ENCODE assay signal across 7 cellular contexts in the genomic region with DNA sequence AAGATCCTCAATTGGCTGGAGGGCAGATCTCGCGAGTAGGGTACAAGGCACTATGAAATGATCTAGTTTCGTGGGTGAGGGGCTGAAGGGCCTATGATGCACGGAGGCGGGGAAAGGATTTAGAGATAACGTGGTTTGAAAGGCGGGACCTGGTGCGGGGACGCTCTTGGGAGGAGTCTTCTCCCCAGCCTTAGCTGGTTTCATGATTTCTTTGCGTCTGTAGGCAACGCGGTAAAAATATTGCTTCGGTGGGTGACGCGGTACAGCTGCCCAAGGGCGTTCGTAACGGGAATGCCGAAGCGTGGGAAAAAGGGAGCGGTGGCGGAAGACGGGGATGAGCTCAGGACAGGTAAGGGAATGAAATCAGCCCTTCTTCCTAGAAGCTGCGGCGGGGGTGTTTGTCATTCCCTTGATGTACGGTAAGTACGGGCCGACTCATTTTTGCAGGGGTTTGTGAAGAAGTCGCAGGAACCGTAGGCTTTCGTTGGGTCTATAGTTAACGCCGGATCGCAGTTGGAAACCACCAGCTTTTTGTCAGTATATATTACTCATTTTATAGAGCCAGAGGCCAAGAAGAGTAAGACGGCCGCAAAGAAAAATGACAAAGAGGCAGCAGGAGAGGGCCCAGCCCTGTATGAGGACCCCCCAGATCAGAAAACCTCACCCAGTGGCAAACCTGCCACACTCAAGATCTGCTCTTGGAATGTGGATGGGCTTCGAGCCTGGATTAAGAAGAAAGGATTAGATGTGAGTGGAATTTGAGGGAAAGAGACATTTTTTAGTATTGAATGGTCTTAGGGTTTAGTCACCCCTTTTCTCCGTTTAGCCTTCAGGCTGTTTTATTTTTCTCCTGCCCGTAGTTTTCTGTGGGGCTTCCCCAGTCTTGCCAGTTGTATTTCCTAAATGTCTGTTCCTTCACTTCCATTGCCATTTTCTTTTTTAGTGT. TPM values are rescaled to one million over a fixed set of nuclear protein-coding genes. Genes with fewer than 3 reads are reported as not detected.
A peak's percentile ranks its signal among the peaks of the same experiment; 100 is the strongest.
DNase-seq lines count a peak whose midpoint lies in the region; ATAC-seq, FAIRE-seq and TF ChIP-seq lines count a peak whose summit lies in the region.

No MANE protein-coding gene starts in this region.

- H3K27ac Mint-ChIP-seq in naive B cell: no peak overlapping the region

- TF ChIP-seq RAD21 in H1 (IDR thresholded peaks at IDR 0.05 in 1 of 2, conservative IDR thresholded peaks at IDR 0.05 in 1 of 2; ENCODE audit: low read depth in 2 of 2, low read length in 2 of 2): no peak

- H3K27me3 Mint-ChIP-seq in naive B cell: no peaks in the 10 kb centered on the region

- peaks cover 23 to 43% (median 24%) of the 10 kb centered on the region in 3 donors for H3K4me1 Mint-ChIP-seq in naive B cell

- DNase-seq in EH (ENCODE audit: low read depth) (peak; percentile 89), Panc1 (ENCODE audit: low read depth, low spot score) (no peak), H1 (ENCODE audit: low read depth in 1 of 2, low spot score in 2 of 2) (no peak), naive B cell (no peak), GM10266 (ENCODE audit: extremely low spot score) (no peak)

- 5% methylated on average over 39 of the region's 39 CpGs; no CpG with 5 or more reads in 1 of the 2 experiments for WGBS in H1 (ENCODE audit: extremely low coverage in 1 of 2, insufficient coverage in 1 of 2, insufficient read length in 1 of 2, insufficient replicate concordance in 2 of 2, low coverage in 1 of 2, low lambda C conversion rate in 2 of 2, missing lambda C conversion rate in 1 of 2), 2 experiments

- peak overlapping the region; percentile 1 for H4K5ac ChIP-seq in H1 (ENCODE audit: insufficient read length, low read depth, low read length)

- ATAC-seq in GM19328 (IDR thresholded peaks at IDR 0.05; ENCODE audit: unreplicated experiment) (peak; percentile 46), HG03342 (IDR thresholded peaks at IDR 0.05; ENCODE audit: unreplicated experiment) (peak; percentile 52), Panc1 (peak; percentile 81), naive B cell (ENCODE audit: low read depth in 2 of 2) (peak; percentile 49 to 59)

- H4K8ac ChIP-seq in H1 (ENCODE audit: extremely low read depth, insufficient read depth, low read length): peak overlapping the region; percentile 86; the same call in 1 of the 2 replicates

- H2BK12ac ChIP-seq in H1 (ENCODE audit: low read depth, low read length): no peak overlapping the region; the same call in 1 of the 2 replicates

- H3K4me3 ChIP-seq in Panc1 (ENCODE audit: low read depth in 2 of 2, low read length in 2 of 2) (peak overlapping the region; percentile 86 to 93), H1 (ENCODE audit: extremely low read depth in 1 of 4, insufficient read depth in 2 of 4, low read depth in 3 of 4, low read length in 4 of 4) (peak overlapping the region; percentile 86 to 95 (median 90))

- no peak for FAIRE-seq in H1 (lab: Jason Lieb, UNC)

- no peak overlapping the region for H2BK120ac ChIP-seq in H1 (replicated peaks; ENCODE audit: low read depth, low read length)

- H3K23me2 ChIP-seq in H1 (ENCODE audit: low read depth, low read length): peaks cover 11% of the 10 kb centered on the region

- peaks cover 13 to 28% of the 10 kb centered on the region in 2 donors for H3K36me3 Mint-ChIP-seq in naive B cell

- H3K18ac ChIP-seq in H1 (ENCODE audit: extremely low read depth, low read length): peak overlapping the region; percentile 84; the same call in 1 of the 2 replicates

- H4K91ac ChIP-seq in H1 (replicated peaks; ENCODE audit: insufficient read length, low read length): peak overlapping the region; percentile 46

- TF ChIP-seq CTCF in Panc1 (IDR thresholded peaks at IDR 0.05) (no peak), H1 (IDR thresholded peaks at IDR 0.05; ENCODE audit: control extremely low read depth in 1 of 3, insufficient read depth in 1 of 3, low read depth in 1 of 3, low read length in 3 of 3) (no peak), GM10266 (IDR thresholded peaks at IDR 0.05; ENCODE audit: control insufficient read depth, insufficient read depth, low read depth, missing control alignments) (no peak)

- TF ChIP-seq EP300 in H1 (IDR thresholded peaks at IDR 0.05; ENCODE audit: borderline replicate concordance in 1 of 2, low read depth in 2 of 2, low read length in 2 of 2): no peak

- peak overlapping the region; percentile 96 to 100 (median 98) for H3K9ac ChIP-seq in H1 (replicated peaks in 1 of 4; ENCODE audit: extremely low read depth in 1 of 4, low read depth in 3 of 4, low read length in 3 of 4)

- no peak overlapping the region for H2BK15ac ChIP-seq in H1 (ENCODE audit: low read length)

- H3K27ac ChIP-seq in Panc1 (ENCODE audit: low read length) (peak overlapping the region; percentile 97), H1 (ENCODE audit: low read depth, low read length) (peak overlapping the region; percentile 99)

- H2BK5ac ChIP-seq in H1 (ENCODE audit: low read depth, low read length): peak overlapping the region; percentile 100

- POLR2A ChIA-PET in Panc1 (lab: Charles Lee): interaction anchor here (0.5 to 1.4 kb wide), 4 partner anchors 9 to 170 kb away, joined by 3 to 32 read pairs (median 4); a partner anchor contains a TSS
- POLR2A ChIA-PET in H1 (lab: Charles Lee; ENCODE audit: partially characterized antibody): interaction anchor here (0.5 to 5.5 kb wide), 45 partner anchors 9 to 545 kb away, joined by 3 to 88 read pairs (median 4); a partner anchor contains a TSS

- peak overlapping the region; percentile 74 to 79 for H3K4me2 ChIP-seq in H1 (ENCODE audit: insufficient read depth in 1 of 2, low read depth in 2 of 2, low read length in 2 of 2)

- H3K36me3 ChIP-seq in Panc1 (ENCODE audit: control insufficient read depth, insufficient read depth, low read length): peaks cover 18% of the 10 kb centered on the region
- H3K36me3 ChIP-seq in H1 (ENCODE audit: control insufficient read depth in 2 of 4, insufficient read depth in 4 of 4, low read length in 3 of 4): peaks cover 24 to 57% (median 39%) of the 10 kb centered on the region in 4 experiments

- no peak overlapping the region for H2BK20ac ChIP-seq in H1 (ENCODE audit: low read length)

- TF ChIP-seq POLR2A in H1 (IDR thresholded peaks at IDR 0.05; ENCODE audit: control extremely low read depth in 1 of 2, low read depth in 2 of 2, low read length in 2 of 2): peak; percentile 7 to 22

- H3K4me1 ChIP-seq in Panc1 (ENCODE audit: control insufficient read depth, insufficient read depth, low read length) (peaks cover 33% of the 10 kb centered on the region), H1 (replicated peaks in 1 of 4; ENCODE audit: control insufficient read depth in 3 of 4, insufficient read depth in 4 of 4, low read length in 3 of 4) (peaks cover 0 to 10% (median 1%) of the 10 kb centered on the region in 4 experiments; a peak in 4 of 7 replicates)

- no peak overlapping the region; the same call in 1 of the 2 replicates for H2AFZ ChIP-seq in H1 (ENCODE audit: low read length)

- CTCF ChIA-PET in Panc1 (lab: Charles Lee): interaction anchor here (0.6 kb wide), 1 partner anchor 87 kb away, joined by 5 read pairs; no protein-coding TSS in a partner anchor
- CTCF ChIA-PET in H1 (lab: Charles Lee; ENCODE audit: partially characterized antibody): interaction anchor here (0.5 to 3.7 kb wide), 9 partner anchors 9 to 151 kb away, joined by 3 to 9 read pairs (median 3); a partner anchor contains a TSS

- peak overlapping the region; percentile 94; the same call in 1 of the 2 replicates for H2AK5ac ChIP-seq in H1 (ENCODE audit: low read depth, low read length)

- no peak overlapping the region for H3K4me3 Mint-ChIP-seq in naive B cell

- BruUV-seq in Panc1 (replicated peaks; lab: Mats Ljungman, UMichigan): TSS peak; percentile 97

- peak overlapping the region; percentile 24 for H3K56ac ChIP-seq in H1 (replicated peaks; ENCODE audit: insufficient read length, low read depth, low read length)

- H3K14ac ChIP-seq in H1 (ENCODE audit: insufficient read length): no peak overlapping the region

- H3K23ac ChIP-seq in H1 (ENCODE audit: insufficient read length): no peak overlapping the region

- peaks cover 0 to 10% of the 10 kb centered on the region in 2 experiments for H4K20me1 ChIP-seq in H1 (replicated peaks in 1 of 2; ENCODE audit: control insufficient read depth in 1 of 2, insufficient read depth in 2 of 2, low read length in 2 of 2)

- H3K27me3 ChIP-seq in Panc1 (ENCODE audit: control insufficient read depth, insufficient read depth, low read length): no peaks in the 10 kb centered on the region
- H3K27me3 ChIP-seq in H1 (replicated peaks in 1 of 4; ENCODE audit: control insufficient read depth in 3 of 4, extremely low read depth in 1 of 4, insufficient read depth in 3 of 4, low read length in 3 of 4): no peaks in the 10 kb centered on the region

- 0 out of 2 replicates have a peak, but pooled peaks cover 4% of the 10 kb centered on the region for H3K79me1 ChIP-seq in H1 (ENCODE audit: low read depth, low read length)

- H3K9me3 ChIP-seq in Panc1 (ENCODE audit: control insufficient read depth, insufficient read depth, low read depth, low read length) (no peaks in the 10 kb centered on the region), H1 (ENCODE audit: insufficient read depth in 2 of 2, low read depth in 1 of 2, low read length in 1 of 2) (no peaks in the 10 kb centered on the region)

- peaks cover 5 to 48% of the 10 kb centered on the region in 2 experiments for H3K79me2 ChIP-seq in H1 (ENCODE audit: control insufficient read depth in 1 of 2, insufficient read depth in 2 of 2, low read length in 2 of 2)

- in situ Hi-C loops in Panc1 (cut with HindIII; ENCODE audit: low pct_unique_long_range_greater_than_20kb, low sequenced_read_pairs): no loop called here

- intact Hi-C loops in Panc1 (cut with micrococcal nuclease; ENCODE audit: unreplicated experiment): no loop called here

- H3K9me3 Mint-ChIP-seq in naive B cell: no peaks in the 10 kb centered on the region

- peak overlapping the region; percentile 1 for H3K4ac ChIP-seq in H1 (replicated peaks; ENCODE audit: insufficient read length, low read depth, low read length)

RNA-seq across cellular contexts. Expression of a gene that starts 0.6 kb away (rescaled TPM):
- total RNA-seq in Panc1 (2021; ENCODE audit: unreplicated experiment): 163 TPM
- polyA plus RNA-seq in Panc1 (2012; ENCODE audit: insufficient read length): 146 TPM
- 384 and 404 TPM in 2 replicates for total RNA-seq in H1 (2021; fragmentation: NEBNext Ultra II Directional; extraction: Animal tissue kit (Norgen Biotek cat#: 25700))
- polyA plus RNA-seq in H1 (2011; rRNA removed): 663 and 700 TPM in 2 replicates
- 569 TPM for polyA plus RNA-seq in H1 (2011; cell fraction: cytosol; rRNA removed)
- polyA plus RNA-seq in H1 (2011; cell fraction: nucleus; rRNA removed): 419 TPM
- 386 to 452 TPM (median 414 TPM) in 4 replicates for polyA plus RNA-seq in H1 (2012, experiment 1 of 2)
- polyA plus RNA-seq in H1 (2012, experiment 2 of 2): 452 TPM
- 438 TPM for polyA plus RNA-seq in H1 (2013, experiment 1 of 2)
- 437 TPM for polyA plus RNA-seq in H1 (2013, experiment 2 of 2)
- 469 and 561 TPM in 2 replicates for polyA minus RNA-seq in H1 (2011; rRNA and poly(A)+ RNA removed)
- polyA minus RNA-seq in H1 (2011; cell fraction: cytosol; rRNA and poly(A)+ RNA removed): 148 TPM
- polyA minus RNA-seq in H1 (2011; cell fraction: nucleus; rRNA and poly(A)+ RNA removed): 103 TPM
- 100 to 1,000 TPM; 129 to 187 (median 180) TPM for polyA plus RNA-seq in naive B cell (ENCODE audit: low read depth in 6 of 6)

RNA-seq across cellular contexts. Expression of a gene that starts 1.0 kb away (rescaled TPM):
- 26.6 TPM for total RNA-seq in Panc1 (2021; ENCODE audit: unreplicated experiment)
- polyA plus RNA-seq in Panc1 (2012; ENCODE audit: insufficient read length): 33.9 TPM
- 34.4 and 42.3 TPM in 2 replicates for total RNA-seq in H1 (2021; fragmentation: NEBNext Ultra II Directional; extraction: Animal tissue kit (Norgen Biotek cat#: 25700))
- 78.6 and 89.5 TPM in 2 replicates for polyA plus RNA-seq in H1 (2011; rRNA removed)
- polyA plus RNA-seq in H1 (2011; cell fraction: cytosol; rRNA removed): 81.4 TPM
- 102 TPM for polyA plus RNA-seq in H1 (2011; cell fraction: nucleus; rRNA removed)
- 37.4 to 45.8 TPM (median 40.8 TPM) in 4 replicates for polyA plus RNA-seq in H1 (2012, experiment 1 of 2)
- polyA plus RNA-seq in H1 (2012, experiment 2 of 2): 15.9 TPM
- polyA plus RNA-seq in H1 (2013, experiment 1 of 2): 24.0 TPM
- polyA plus RNA-seq in H1 (2013, experiment 2 of 2): 22.1 TPM
- 54.5 and 58.5 TPM in 2 replicates for polyA minus RNA-seq in H1 (2011; rRNA and poly(A)+ RNA removed)
- polyA minus RNA-seq in H1 (2011; cell fraction: cytosol; rRNA and poly(A)+ RNA removed): 28.7 TPM
- polyA minus RNA-seq in H1 (2011; cell fraction: nucleus; rRNA and poly(A)+ RNA removed): 83.8 TPM
- polyA plus RNA-seq in naive B cell (ENCODE audit: low read depth in 6 of 6): 10 to 100 TPM; 57.5 to 87.9 (median 67.4) TPM

RNA-seq across cellular contexts. Expression of a gene that starts 5.6 kb away (rescaled TPM):
- total RNA-seq in Panc1 (2021; ENCODE audit: unreplicated experiment): 34.8 TPM
- 25.9 TPM for polyA plus RNA-seq in Panc1 (2012; ENCODE audit: insufficient read length)
- total RNA-seq in H1 (2021; fragmentation: NEBNext Ultra II Directional; extraction: Animal tissue kit (Norgen Biotek cat#: 25700)): 29.5 and 33.4 TPM in 2 replicates
- 60.0 and 67.7 TPM in 2 replicates for polyA plus RNA-seq in H1 (2011; rRNA removed)
- polyA plus RNA-seq in H1 (2011; cell fraction: cytosol; rRNA removed): 51.0 TPM
- 132 TPM for polyA plus RNA-seq in H1 (2011; cell fraction: nucleus; rRNA removed)
- 32.7 to 41.6 TPM (median 39.1 TPM) in 4 replicates for polyA plus RNA-seq in H1 (2012, experiment 1 of 2)
- polyA plus RNA-seq in H1 (2012, experiment 2 of 2): 45.8 TPM
- polyA plus RNA-seq in H1 (2013, experiment 1 of 2): 30.9 TPM
- 29.3 TPM for polyA plus RNA-seq in H1 (2013, experiment 2 of 2)
- polyA minus RNA-seq in H1 (2011; rRNA and poly(A)+ RNA removed): 45.7 and 46.2 TPM in 2 replicates
- 16.5 TPM for polyA minus RNA-seq in H1 (2011; cell fraction: cytosol; rRNA and poly(A)+ RNA removed)
- polyA minus RNA-seq in H1 (2011; cell fraction: nucleus; rRNA and poly(A)+ RNA removed): 41.4 TPM
- 10 to 100 TPM; 40.1 to 67.6 (median 50.4) TPM for polyA plus RNA-seq in naive B cell (ENCODE audit: low read depth in 6 of 6)

RNA-seq across cellular contexts. Expression of a gene that starts 13.6 kb away (rescaled TPM):
- 35.1 TPM for total RNA-seq in Panc1 (2021; ENCODE audit: unreplicated experiment)
- polyA plus RNA-seq in Panc1 (2012; ENCODE audit: insufficient read length): 25.7 TPM
- total RNA-seq in H1 (2021; fragmentation: NEBNext Ultra II Directional; extraction: Animal tissue kit (Norgen Biotek cat#: 25700)): 108 and 110 TPM in 2 replicates
- polyA plus RNA-seq in H1 (2011; rRNA removed) (97.6 and 130 TPM in 2 replicates), naive B cell (ENCODE audit: low read depth in 6 of 6) (10 to 100 TPM; 24.1 to 67.8 (median 52.4) TPM)
- polyA plus RNA-seq in H1 (2011; cell fraction: cytosol; rRNA removed): 133 TPM
- 74.9 TPM for polyA plus RNA-seq in H1 (2011; cell fraction: nucleus; rRNA removed)
- 101 to 121 TPM (median 113 TPM) in 4 replicates for polyA plus RNA-seq in H1 (2012, experiment 1 of 2)
- 83.6 TPM for polyA plus RNA-seq in H1 (2012, experiment 2 of 2)
- 106 TPM for polyA plus RNA-seq in H1 (2013, experiment 1 of 2)
- polyA plus RNA-seq in H1 (2013, experiment 2 of 2): 109 TPM
- 112 and 189 TPM in 2 replicates for polyA minus RNA-seq in H1 (2011; rRNA and poly(A)+ RNA removed)
- polyA minus RNA-seq in H1 (2011; cell fraction: cytosol; rRNA and poly(A)+ RNA removed): 85.6 TPM
- 56.1 TPM for polyA minus RNA-seq in H1 (2011; cell fraction: nucleus; rRNA and poly(A)+ RNA removed)

RNA-seq across cellular contexts. Expression of a gene that starts 19.7 kb away (rescaled TPM):
- total RNA-seq in Panc1 (2021; ENCODE audit: unreplicated experiment): not detected
- not detected for polyA plus RNA-seq in Panc1 (2012; ENCODE audit: insufficient read length)
- total RNA-seq in H1 (2021; fragmentation: NEBNext Ultra II Directional; extraction: Animal tissue kit (Norgen Biotek cat#: 25700)): 0.11 TPM in 1 of 2 replicates, not detected in the other
- 0.17 and 0.20 TPM in 2 replicates for polyA plus RNA-seq in H1 (2011; rRNA removed)
- polyA plus RNA-seq in H1 (2011; cell fraction: cytosol; rRNA removed): 0.13 TPM
- polyA plus RNA-seq in H1 (2011; cell fraction: nucleus; rRNA removed): 0.53 TPM
- polyA plus RNA-seq in H1 (2012, experiment 1 of 2): 0.14 to 0.21 TPM (median 0.18 TPM) in 4 replicates
- polyA plus RNA-seq in H1 (2012, experiment 2 of 2): 0.04 TPM
- 0.02 TPM for polyA plus RNA-seq in H1 (2013, experiment 1 of 2)
- polyA plus RNA-seq in H1 (2013, experiment 2 of 2): 0.04 TPM
- polyA minus RNA-seq in H1 (2011; rRNA and poly(A)+ RNA removed): 0.44 and 0.63 TPM in 2 replicates
- 0.22 TPM for polyA minus RNA-seq in H1 (2011; cell fraction: cytosol; rRNA and poly(A)+ RNA removed)
- 0.20 TPM for polyA minus RNA-seq in H1 (2011; cell fraction: nucleus; rRNA and poly(A)+ RNA removed)
- polyA plus RNA-seq in naive B cell (ENCODE audit: low read depth in 6 of 6): under 1 TPM in 5 of 6 donors, not detected in 1; 0.13 to 0.51 (median 0.40) TPM
